ENCODE assay signal across 1 cellular context in the genomic region with DNA sequence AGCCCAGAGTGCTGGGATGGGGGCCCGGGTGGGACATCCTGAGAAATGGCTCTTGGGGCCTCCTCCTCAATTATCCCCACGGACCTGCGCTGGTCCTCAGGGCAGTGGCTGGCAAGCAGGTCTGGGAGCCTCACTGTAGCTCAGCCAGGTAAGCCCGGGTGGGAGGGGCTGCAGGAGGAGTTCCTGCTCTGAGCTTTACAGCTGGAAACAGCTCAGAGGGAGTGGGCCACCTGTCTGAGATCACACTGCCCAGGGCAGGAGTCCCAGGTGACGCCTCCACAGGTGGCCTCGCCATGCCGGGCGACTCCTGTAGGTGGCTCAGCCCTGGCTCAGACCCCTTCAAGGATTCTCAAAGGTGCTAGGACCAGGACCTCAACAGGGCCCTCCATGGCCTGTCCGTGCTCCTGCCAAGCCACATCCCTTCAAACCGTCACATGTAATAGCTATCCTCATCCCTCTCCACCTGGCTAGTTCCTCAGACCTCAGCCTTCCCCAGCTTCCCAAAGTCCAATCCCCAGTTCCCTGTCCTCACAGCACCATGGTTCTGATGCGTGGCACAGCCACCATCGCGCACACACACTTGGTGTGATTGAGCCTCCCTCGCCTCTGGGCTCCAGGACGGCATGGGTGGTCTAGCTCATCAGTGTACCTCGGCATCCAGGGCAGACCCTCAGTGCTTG.
TF ChIP-seq lines count a peak whose summit lies in the region.

No MANE protein-coding gene starts in this region.

TF ChIP-seq in IMR-90, 13 proteins besides CTCF, POLR2A, EP300 and RAD21:
- TF ChIP-seq, protein P1, sequence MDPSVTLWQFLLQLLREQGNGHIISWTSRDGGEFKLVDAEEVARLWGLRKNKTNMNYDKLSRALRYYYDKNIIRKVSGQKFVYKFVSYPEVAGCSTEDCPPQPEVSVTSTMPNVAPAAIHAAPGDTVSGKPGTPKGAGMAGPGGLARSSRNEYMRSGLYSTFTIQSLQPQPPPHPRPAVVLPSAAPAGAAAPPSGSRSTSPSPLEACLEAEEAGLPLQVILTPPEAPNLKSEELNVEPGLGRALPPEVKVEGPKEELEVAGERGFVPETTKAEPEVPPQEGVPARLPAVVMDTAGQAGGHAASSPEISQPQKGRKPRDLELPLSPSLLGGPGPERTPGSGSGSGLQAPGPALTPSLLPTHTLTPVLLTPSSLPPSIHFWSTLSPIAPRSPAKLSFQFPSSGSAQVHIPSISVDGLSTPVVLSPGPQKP (IDR thresholded peaks at IDR 0.05; ENCODE audit: borderline replicate concordance, low read depth, low read length), result no peak
